7 cellular contexts compared by ENCODE assay signal in the genomic region with DNA sequence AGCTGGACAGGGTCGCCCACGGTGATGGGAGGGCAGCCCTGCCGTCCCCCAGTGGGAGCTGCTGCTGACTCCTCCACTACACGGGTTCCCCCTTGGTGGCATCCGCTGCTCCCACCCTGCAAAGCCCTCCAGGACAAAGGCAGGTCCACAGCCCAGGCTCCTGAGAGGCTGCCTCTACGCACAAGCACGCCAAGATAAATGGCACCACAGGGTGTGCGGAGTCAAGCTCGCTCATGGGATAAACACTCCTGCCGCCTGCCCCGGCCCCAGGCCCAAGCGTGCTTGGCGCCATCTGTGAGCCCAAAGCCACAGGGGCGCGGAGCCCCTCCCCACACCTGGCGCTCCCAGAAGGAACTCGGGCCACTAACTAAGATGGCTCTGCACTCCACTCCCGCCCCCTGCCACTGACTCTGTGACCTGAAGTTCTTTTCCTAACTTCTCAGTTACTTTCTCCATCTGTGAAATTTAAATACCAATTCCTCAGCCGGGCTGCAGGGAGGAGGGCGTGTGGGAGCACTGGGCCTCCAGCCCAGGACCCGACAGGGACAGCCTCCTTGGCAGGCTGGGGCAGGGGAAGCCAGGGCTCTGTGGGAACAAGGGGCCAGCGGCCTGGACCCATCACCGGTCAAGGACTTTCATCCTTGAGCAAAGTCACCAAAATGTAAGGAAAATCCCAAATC. TPM values are rescaled to one million over a fixed set of nuclear protein-coding genes. Genes with fewer than 3 reads are reported as not detected.
DNase-seq lines count a peak whose midpoint lies in the region; ATAC-seq and TF ChIP-seq lines count a peak whose summit lies in the region.

No MANE protein-coding gene starts in this region.

- POLR2A ChIA-PET in PC-9 (lab: Charles Lee; ENCODE audit: unreplicated experiment): no interaction called here

- CTCF ChIA-PET in PC-9 (lab: Charles Lee): interaction anchor here (0.5 to 2.2 kb wide), 4 partner anchors 9 to 578 kb away, joined by 3 to 12 read pairs (median 6); partner anchors contain the start of gene GPR137

- H3K9me3 ChIP-seq in KOPT-K1 (ENCODE audit: insufficient read depth, low read length, poor library complexity, severe bottlenecking) (no peaks in the 10 kb centered on the region), adipocyte (ENCODE audit: control insufficient read depth, low read length) (no peaks in the 10 kb centered on the region), PC-9 (ENCODE audit: insufficient read depth, low read depth) (no peaks in the 10 kb centered on the region)

- peak overlapping the region; percentile 79 for H3K9ac ChIP-seq in adipocyte (ENCODE audit: low read length)

- H3K27me3 ChIP-seq in adipocyte (replicated peaks; ENCODE audit: control insufficient read depth, insufficient read depth, low read length) (no peaks in the 10 kb centered on the region), PC-9 (ENCODE audit: insufficient read depth, low read depth) (no peaks in the 10 kb centered on the region)

- H2AFZ ChIP-seq in PC-9: no peak overlapping the region

- H3K4me1 ChIP-seq in adipocyte (ENCODE audit: control insufficient read depth, insufficient read depth, low read length) (peaks cover 45% of the 10 kb centered on the region), PC-9 (replicated peaks; ENCODE audit: insufficient read depth) (peaks cover 34% of the 10 kb centered on the region)

- H3K36me3 ChIP-seq in KOPT-K1 (ENCODE audit: insufficient read depth, low read length) (peaks cover 8% of the 10 kb centered on the region), adipocyte (ENCODE audit: control insufficient read depth, insufficient read depth, low read length, severe bottlenecking) (peaks cover 23% of the 10 kb centered on the region), PC-9 (ENCODE audit: low read depth) (0 out of 2 replicates have a peak, but pooled peaks cover 19% of the 10 kb centered on the region)

- intact Hi-C loops in PC-9 (cut with micrococcal nuclease; ENCODE audit: unreplicated experiment): no loop called here

- peak; percentile 42 for DNase-seq in adipocyte (ENCODE audit: low read depth)
- no peak for DNase-seq in left lobe of liver (ENCODE audit: low spot score)
- peak in 16 of 49 donors; percentile 10 to 55 (median 32) for DNase-seq in substantia nigra (lab: John Stamatoyannopoulos, UW)
- DNase-seq in NCI-H1930 (lab: John Stamatoyannopoulos, UW): no peak
- DNase-seq in PC-9: no peak
- DNase-seq in kidney tubule cell (ENCODE audit: low spot score): no peak

- H3K27ac ChIP-seq in KOPT-K1 (ENCODE audit: low read depth, low read length, poor library complexity, severe bottlenecking) (peak overlapping the region; percentile 91), substantia nigra (ENCODE audit: low read depth, low read length, poor library complexity, severe bottlenecking) (peak overlapping the region; percentile 74), PC-9 (no peak overlapping the region)

- peaks cover 19% of the 10 kb centered on the region; the same call in 1 of the 2 replicates for H4K20me1 ChIP-seq in PC-9 (ENCODE audit: insufficient read depth)

- H3K4me3 ChIP-seq in adipocyte (ENCODE audit: low read length): peak overlapping the region; percentile 42
- H3K4me3 ChIP-seq in PC-9: no peak overlapping the region

- peak; percentile 41 for ATAC-seq in left lobe of liver

- peaks cover 92% of the 10 kb centered on the region for H3K79me2 ChIP-seq in PC-9 (ENCODE audit: low read depth)

- no peaks in the 10 kb centered on the region for H3K9me2 ChIP-seq in PC-9 (ENCODE audit: insufficient read depth)

- no peak overlapping the region for H3K4me2 ChIP-seq in PC-9

- no peak for TF ChIP-seq CTCF in PC-9 (conservative IDR thresholded peaks at IDR 0.05)

- no TSS peak for BruUV-seq in PC-9 (replicated peaks; lab: Mats Ljungman, UMichigan)

- peaks cover 31% of the 10 kb centered on the region; the same call in 1 of the 2 replicates for H3F3A ChIP-seq in PC-9 (ENCODE audit: insufficient read depth, low read depth)

RNA-seq across cellular contexts. Expression of gene EHD1, which starts 14.9 kb away (rescaled TPM):
- 29.9 TPM for total RNA-seq in left lobe of liver
- total RNA-seq in PC-9 (2021): 110 and 134 TPM in 2 replicates

RNA-seq across cellular contexts. Expression of gene CDC42BPG, which starts 19.1 kb away (rescaled TPM):
- total RNA-seq in left lobe of liver: 1.2 TPM
- total RNA-seq in PC-9 (2021): 31.3 and 33.8 TPM in 2 replicates

RNA-seq across cellular contexts. Expression of gene MEN1, which starts 53.2 kb away (rescaled TPM):
- total RNA-seq in left lobe of liver: 24.0 TPM
- total RNA-seq in PC-9 (2021): 48.7 and 61.6 TPM in 2 replicates

RNA-seq across cellular contexts. Expression of gene ATG2A, which starts 53.5 kb away (rescaled TPM):
- 34.0 TPM for total RNA-seq in left lobe of liver
- total RNA-seq in PC-9 (2021): 48.2 and 53.2 TPM in 2 replicates

Comparison
In these comparisons a context has a peak if more than half of its experiments do, and no peak if none do; other contexts are left out.
1. RNA of gene CDC42BPG, which starts 19.1 kb away (total RNA-seq): 31.3 to 33.8 TPM in PC-9; 1.2 TPM in left lobe of liver (single experiment); every median in the first group is over 10 times any median in the second.